8 cellular contexts compared by ENCODE assay signal in the genomic region with DNA sequence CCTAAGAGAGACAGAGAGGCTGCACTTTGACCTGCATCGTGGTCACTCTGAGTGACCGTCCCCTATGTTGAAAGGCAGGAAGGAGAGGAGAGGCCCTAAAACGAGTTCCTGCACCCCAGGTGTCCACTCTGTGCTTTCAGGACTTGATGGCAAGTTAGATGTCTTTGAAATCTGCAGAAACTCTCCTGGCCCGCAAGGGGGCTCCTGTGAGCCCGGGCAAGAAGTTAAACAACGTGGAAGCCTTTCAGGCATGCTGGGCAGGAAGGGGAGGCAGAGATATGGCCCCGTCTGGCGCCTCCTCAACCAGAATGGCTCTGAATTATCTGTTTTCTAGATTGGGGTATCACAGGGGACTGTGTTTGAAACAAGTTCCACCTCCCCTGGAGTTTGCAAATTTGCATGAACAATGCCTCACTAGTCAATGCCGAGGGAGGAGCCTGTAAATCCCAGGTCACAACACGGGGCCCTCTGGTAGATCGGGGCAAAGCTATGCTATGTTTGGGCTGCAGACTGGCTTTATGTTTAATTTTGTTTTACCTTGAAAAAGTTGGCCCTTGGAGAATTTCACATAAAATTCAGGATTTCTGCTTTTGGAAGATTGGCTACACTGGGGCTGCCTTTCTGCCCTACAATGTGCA. TPM values are rescaled to one million over a fixed set of nuclear protein-coding genes. Genes with fewer than 3 reads are reported as not detected.
DNase-seq lines count a peak whose midpoint lies in the region; ATAC-seq and TF ChIP-seq lines count a peak whose summit lies in the region.

No MANE protein-coding gene starts in this region.

- TF ChIP-seq CTCF in GM13977 (IDR thresholded peaks at IDR 0.05; ENCODE audit: extremely low read depth, insufficient read depth, missing control alignments), result peak; percentile 59
- TF ChIP-seq CTCF in epithelial cell of proximal tubule (conservative IDR thresholded peaks at IDR 0.05; ENCODE audit: low read depth, low read length), result peak; percentile 76
- peak; percentile 77 for TF ChIP-seq CTCF in retinal pigment epithelial cell (conservative IDR thresholded peaks at IDR 0.05; ENCODE audit: low read depth, low read length)

- DNase-seq in AG08396 (ENCODE audit: low spot score) (peak; percentile 36), GM13977 (ENCODE audit: low spot score) (peak; percentile 57), OCI-M1 (lab: John Stamatoyannopoulos, UW) (peak; percentile 66), epithelial cell of proximal tubule (ENCODE audit: low read depth) (no peak), retinal pigment epithelial cell (ENCODE audit: low read depth) (no peak), NCI-H1092 (lab: John Stamatoyannopoulos, UW) (no peak)
- DNase-seq in stimulated activated CD4-positive, alpha-beta T cell treated with anti-CD3 and anti-CD28 coated beads, Interleukin-4, amount 100 ng/mL, for 1 hour, result no peak

- in situ Hi-C loops in GM13977 (cut with MboI; ENCODE audit: low pct_unique_long_range_greater_than_20kb, low sequenced_read_pairs, unreplicated experiment), result no loop called here

- no peak overlapping the region for H3K4me3 ChIP-seq in epithelial cell of proximal tubule (ENCODE audit: low read depth, low read length)
- H3K4me3 ChIP-seq in retinal pigment epithelial cell (ENCODE audit: low read length), result no peak overlapping the region

- no peak for ATAC-seq in HG03280 (IDR thresholded peaks at IDR 0.05; ENCODE audit: unreplicated experiment)

RNA-seq across cellular contexts. Expression of a gene that starts 9.8 kb away (rescaled TPM):
- not detected in 2 replicates for total RNA-seq in epithelial cell of proximal tubule

Comparison
In these comparisons a context has a peak if more than half of its experiments do, and no peak if none do; other contexts are left out.
1. DNase-seq: peak in AG08396 (single experiment), GM13977 (single experiment) and OCI-M1 (single experiment); none in epithelial cell of proximal tubule (single experiment), retinal pigment epithelial cell (single experiment), NCI-H1092 (single experiment) and stimulated activated CD4-positive, alpha-beta T cell treated with anti-CD3 and anti-CD28 coated beads, Interleukin-4, amount 100 ng/mL, for 1 hour (single experiment).
2. Peak in every context shown above with its lines, with median percentiles within 50 percentile points of each other: CTCF ChIP-seq.